In genomic region chr6:3813150-3813780, GRCh38 we compare ENCODE assay signal across 9 cellular contexts. TPM values are rescaled to one million over a fixed set of nuclear protein-coding genes. Genes with fewer than 3 reads are reported as not detected.
DNase-seq lines count a peak whose midpoint lies in the region; ATAC-seq, FAIRE-seq and TF ChIP-seq lines count a peak whose summit lies in the region.
"Had no signal": no experiment of that assay in that cellular context is flagged by ENCODE, and none has a peak within 500 bp of the region (broad histone marks: within the 10 kb centered on the region; RNA-seq: fewer than 3 reads in every experiment).

No MANE protein-coding gene starts in this region.

- intact Hi-C loops in psoas muscle (cut with DNase I): loop anchor here in 1 of 2 donors (5.0 kb wide), 1 partner anchor 61 kb away; the partner anchor contains the start of gene PXDC1

- H3K9me3 ChIP-seq in H1 (ENCODE audit: insufficient read depth in 2 of 2, low read depth in 1 of 2, low read length in 1 of 2): no peaks in the 10 kb centered on the region
- H3K9me3 ChIP-seq in psoas muscle: no peaks in the 10 kb centered on the region
- H3K9me3 ChIP-seq in HAP-1: no peaks in the 10 kb centered on the region

- H3K4ac ChIP-seq in H1 (replicated peaks; ENCODE audit: insufficient read length, low read depth, low read length): no peak overlapping the region

- H2AFZ ChIP-seq in H1 (ENCODE audit: low read length): no peak overlapping the region

- H2BK5ac ChIP-seq in H1 (ENCODE audit: low read depth, low read length): no peak overlapping the region

- no peak overlapping the region for H3K23ac ChIP-seq in H1 (ENCODE audit: insufficient read length)

- no peak overlapping the region for H2BK20ac ChIP-seq in H1 (ENCODE audit: low read length)

- no peak overlapping the region for H3K4me3 Mint-ChIP-seq in natural killer cell treated with Interleukin-12 subunit alpha and Interleukin-12 subunit beta and Interleukin-15 and Interleukin-18, amount 100 ng/mL, for 72 hours

- no peak for TF ChIP-seq EP300 in H1 (IDR thresholded peaks at IDR 0.05; ENCODE audit: borderline replicate concordance in 1 of 2, low read depth in 2 of 2, low read length in 2 of 2)

- no peak overlapping the region for H2BK15ac ChIP-seq in H1 (ENCODE audit: low read length)

- peak overlapping the region; percentile 11; the same call in 1 of the 2 replicates for H4K8ac ChIP-seq in H1 (ENCODE audit: extremely low read depth, insufficient read depth, low read length)

- peak; percentile 89 to 94 (median 92) for ATAC-seq in psoas muscle
- ATAC-seq in natural killer cell treated with Interleukin-12 subunit alpha and Interleukin-12 subunit beta and Interleukin-15 and Interleukin-18, amount 100 ng/mL, for 72 hours: no peak

- H2BK120ac ChIP-seq in H1 (replicated peaks; ENCODE audit: low read depth, low read length): no peak overlapping the region

- no peak overlapping the region for H3K9ac ChIP-seq in H1 (replicated peaks in 1 of 4; ENCODE audit: extremely low read depth in 1 of 4, low read depth in 3 of 4, low read length in 3 of 4)

- TF ChIP-seq CTCF in GM13977 (IDR thresholded peaks at IDR 0.05; ENCODE audit: extremely low read depth, insufficient read depth, missing control alignments): peak; percentile 1
- no peak for TF ChIP-seq CTCF in H1 (IDR thresholded peaks at IDR 0.05; ENCODE audit: control extremely low read depth in 1 of 3, insufficient read depth in 1 of 3, low read depth in 1 of 3, low read length in 3 of 3)
- peak; percentile 6 for TF ChIP-seq CTCF in psoas muscle (IDR thresholded peaks at IDR 0.05)

- H3K36me3 Mint-ChIP-seq in natural killer cell treated with Interleukin-12 subunit alpha and Interleukin-12 subunit beta and Interleukin-15 and Interleukin-18, amount 100 ng/mL, for 72 hours: no peaks in the 10 kb centered on the region

- H2AK5ac ChIP-seq in H1 (ENCODE audit: low read depth, low read length): no peak overlapping the region

- in situ Hi-C loops in GM13977 (cut with MboI; ENCODE audit: low pct_unique_long_range_greater_than_20kb, low sequenced_read_pairs, unreplicated experiment): no loop called here
- in situ Hi-C loops in HAP-1 (cut with MboI; ENCODE audit: low sequenced_read_pairs): no loop called here

- H3K4me3 ChIP-seq in H1 (ENCODE audit: extremely low read depth in 1 of 4, insufficient read depth in 2 of 4, low read depth in 3 of 4, low read length in 4 of 4) (no peak overlapping the region), psoas muscle (peak overlapping the region; percentile 40), HAP-1 (no peak overlapping the region)

- CTCF ChIA-PET in H1 (lab: Charles Lee; ENCODE audit: partially characterized antibody): interaction anchor here (0.8 to 1.2 kb wide), 3 partner anchors 12 to 36 kb away, joined by 3 to 5 read pairs (median 4); partner anchors contain the start of gene FAM50B

- no peaks in the 10 kb centered on the region for H4K20me1 ChIP-seq in H1 (replicated peaks in 1 of 2; ENCODE audit: control insufficient read depth in 1 of 2, insufficient read depth in 2 of 2, low read length in 2 of 2)

- no peak overlapping the region for H4K91ac ChIP-seq in H1 (replicated peaks; ENCODE audit: insufficient read length, low read length)

- no peak overlapping the region for H3K4me2 ChIP-seq in H1 (ENCODE audit: insufficient read depth in 1 of 2, low read depth in 2 of 2, low read length in 2 of 2)

- no peaks in the 10 kb centered on the region for H3K79me1 ChIP-seq in H1 (ENCODE audit: low read depth, low read length)

- H3K27me3 ChIP-seq in H1 (replicated peaks in 1 of 4; ENCODE audit: control insufficient read depth in 3 of 4, extremely low read depth in 1 of 4, insufficient read depth in 3 of 4, low read length in 3 of 4) (0 out of 7 replicates have a peak, but pooled peaks cover 0 to 2% (median 0%) of the 10 kb centered on the region in 4 experiments), psoas muscle (ENCODE audit: insufficient read depth in 3 of 3, low read length in 2 of 3) (no peaks in the 10 kb centered on the region), HAP-1 (ENCODE audit: low read depth) (no peaks in the 10 kb centered on the region)

- no peak overlapping the region for H2BK12ac ChIP-seq in H1 (ENCODE audit: low read depth, low read length)

- no peak overlapping the region for H3K14ac ChIP-seq in H1 (ENCODE audit: insufficient read length)

- no peak overlapping the region for H3K56ac ChIP-seq in H1 (replicated peaks; ENCODE audit: insufficient read length, low read depth, low read length)

- H3K9me3 Mint-ChIP-seq in natural killer cell treated with Interleukin-12 subunit alpha and Interleukin-12 subunit beta and Interleukin-15 and Interleukin-18, amount 100 ng/mL, for 72 hours: no peaks in the 10 kb centered on the region

- no peaks in the 10 kb centered on the region for H3K4me1 Mint-ChIP-seq in natural killer cell treated with Interleukin-12 subunit alpha and Interleukin-12 subunit beta and Interleukin-15 and Interleukin-18, amount 100 ng/mL, for 72 hours (ENCODE audit: low read depth in 2 of 2)

- H3K27ac ChIP-seq in H1 (ENCODE audit: low read depth, low read length) (no peak overlapping the region), psoas muscle (peak overlapping the region; percentile 51)

- no peak overlapping the region for H4K5ac ChIP-seq in H1 (ENCODE audit: insufficient read length, low read depth, low read length)

- no peaks in the 10 kb centered on the region for H3K79me2 ChIP-seq in H1 (ENCODE audit: control insufficient read depth in 1 of 2, insufficient read depth in 2 of 2, low read length in 2 of 2)

- H3K27ac Mint-ChIP-seq in natural killer cell treated with Interleukin-12 subunit alpha and Interleukin-12 subunit beta and Interleukin-15 and Interleukin-18, amount 100 ng/mL, for 72 hours: no peak overlapping the region

- peaks cover 0 to 4% of the 10 kb centered on the region in 2 donors for H3K27me3 Mint-ChIP-seq in natural killer cell treated with Interleukin-12 subunit alpha and Interleukin-12 subunit beta and Interleukin-15 and Interleukin-18, amount 100 ng/mL, for 72 hours

- no peak for TF ChIP-seq RAD21 in H1 (IDR thresholded peaks at IDR 0.05 in 1 of 2, conservative IDR thresholded peaks at IDR 0.05 in 1 of 2; ENCODE audit: low read depth in 2 of 2, low read length in 2 of 2)

- H3K23me2 ChIP-seq in H1 (ENCODE audit: low read depth, low read length): no peaks in the 10 kb centered on the region

- POLR2A ChIA-PET in H1 (lab: Charles Lee; ENCODE audit: partially characterized antibody): interaction anchor here (0.8 to 1.1 kb wide), 2 partner anchors 10 to 205 kb away, joined by 3 read pairs; no protein-coding TSS in a partner anchor

- H3K4me1 ChIP-seq in H1 (replicated peaks in 1 of 4; ENCODE audit: control insufficient read depth in 3 of 4, insufficient read depth in 4 of 4, low read length in 3 of 4) (peaks cover 0 to 5% (median 3%) of the 10 kb centered on the region in 4 experiments; a peak in 3 of 7 replicates), psoas muscle (peaks cover 32% of the 10 kb centered on the region), HAP-1 (no peaks in the 10 kb centered on the region)

- H3K36me3 ChIP-seq in H1 (ENCODE audit: control insufficient read depth in 2 of 4, insufficient read depth in 4 of 4, low read length in 3 of 4) (no peaks in the 10 kb centered on the region), psoas muscle (ENCODE audit: insufficient read depth in 1 of 2, low read depth in 1 of 2) (no peaks in the 10 kb centered on the region), HAP-1 (replicated peaks) (no peaks in the 10 kb centered on the region)

- WGBS in H1 (ENCODE audit: extremely low coverage in 1 of 2, insufficient coverage in 1 of 2, insufficient read length in 1 of 2, insufficient replicate concordance in 2 of 2, low coverage in 1 of 2, low lambda C conversion rate in 2 of 2, missing lambda C conversion rate in 1 of 2), 2 experiments: 80% methylated on average over 13 of the region's 13 CpGs; no CpG with 5 or more reads in 1 of the 2 experiments
- 29 to 33% (median 30%) methylated on average over 13 of the region's 13 CpGs for WGBS in psoas muscle, 3 donors

- H3K18ac ChIP-seq in H1 (ENCODE audit: extremely low read depth, low read length): no peak overlapping the region

- no peak for TF ChIP-seq POLR2A in H1 (IDR thresholded peaks at IDR 0.05; ENCODE audit: control extremely low read depth in 1 of 2, low read depth in 2 of 2, low read length in 2 of 2)

- peak; percentile 64 for DNase-seq in GM13977 (ENCODE audit: low spot score)
- peak; percentile 69 for DNase-seq in HK-2 (ENCODE audit: unreplicated experiment)
- no peak for DNase-seq in H1 (ENCODE audit: low read depth in 1 of 2, low spot score in 2 of 2)
- peak; percentile 70 to 82 for DNase-seq in psoas muscle
- no peak for DNase-seq in HAP-1 (ENCODE audit: low spot score in 2 of 2)
- DNase-seq in T-helper 1 cell: no peak
- no peak for DNase-seq in natural killer cell treated with Interleukin-12 subunit alpha and Interleukin-12 subunit beta and Interleukin-15 and Interleukin-18, amount 100 ng/mL, for 72 hours (ENCODE audit: low spot score)
- DNase-seq in NCI-H82 (lab: John Stamatoyannopoulos, UW): no peak
- DNase-seq: T-helper 2 cell had no signal

- FAIRE-seq in H1 (lab: Jason Lieb, UNC): no peak

TF ChIP-seq in H1, 55 proteins besides CTCF, POLR2A, EP300 and RAD21:
- TF ChIP-seq ASH2L (IDR thresholded peaks at IDR 0.05; ENCODE audit: low read length) (no peak), POU5F1 (IDR thresholded peaks at IDR 0.05; ENCODE audit: low read depth, low read length) (no peak)
TF ChIP-seq in H1: peak in this region for 0.

RNA-seq across cellular contexts. Expression of gene FAM50B, which starts 35.9 kb away (rescaled TPM):
- 3.1 and 3.8 TPM in 2 replicates for total RNA-seq in H1 (2021; fragmentation: NEBNext Ultra II Directional; extraction: Animal tissue kit (Norgen Biotek cat#: 25700))
- polyA plus RNA-seq in H1 (2011; rRNA removed) (3.2 and 3.6 TPM in 2 replicates), psoas muscle (10 to 100 TPM; 10.1 to 16.4 (median 11.4) TPM)
- polyA plus RNA-seq in H1 (2011; cell fraction: cytosol; rRNA removed): 5.2 TPM
- 3.2 TPM for polyA plus RNA-seq in H1 (2011; cell fraction: nucleus; rRNA removed)
- polyA plus RNA-seq in H1 (2012, experiment 1 of 2): 1.7 to 3.5 TPM (median 2.2 TPM) in 4 replicates
- 1.7 TPM for polyA plus RNA-seq in H1 (2012, experiment 2 of 2)
- polyA plus RNA-seq in H1 (2013, experiment 1 of 2): 1.9 TPM
- polyA plus RNA-seq in H1 (2013, experiment 2 of 2): 2.2 TPM
- 1.1 and 1.4 TPM in 2 replicates for polyA minus RNA-seq in H1 (2011; rRNA and poly(A)+ RNA removed)
- 1.8 TPM for polyA minus RNA-seq in H1 (2011; cell fraction: cytosol; rRNA and poly(A)+ RNA removed)
- 2.0 TPM for polyA minus RNA-seq in H1 (2011; cell fraction: nucleus; rRNA and poly(A)+ RNA removed)
- 10 to 100 TPM; 10.8 to 19.6 (median 12.4) TPM for total RNA-seq in psoas muscle
- total RNA-seq in natural killer cell treated with Interleukin-12 subunit alpha and Interleukin-12 subunit beta and Interleukin-15 and Interleukin-18, amount 100 ng/mL, for 72 hours: 1 to 10 TPM; 5.3 to 7.3 TPM

Comparison
In these comparisons a context has a peak if more than half of its experiments do, and no peak if none do; other contexts are left out.
1. DNase-seq: peak in GM13977 (single experiment), HK-2 (single experiment) and psoas muscle (2 of 2); none in H1 (0 of 2), HAP-1 (0 of 2), T-helper 1 cell (0 of 5), natural killer cell treated with Interleukin-12 subunit alpha and Interleukin-12 subunit beta and Interleukin-15 and Interleukin-18, amount 100 ng/mL, for 72 hours (single experiment) and NCI-H82 (single experiment).
2. CTCF ChIP-seq: peak in GM13977 (single experiment) and psoas muscle (single experiment); none in H1 (0 of 3).
3. ATAC-seq: peak in psoas muscle (4 of 4); none in natural killer cell treated with Interleukin-12 subunit alpha and Interleukin-12 subunit beta and Interleukin-15 and Interleukin-18, amount 100 ng/mL, for 72 hours (0 of 2).